1 cellular context compared by ENCODE assay signal in the genomic region with DNA sequence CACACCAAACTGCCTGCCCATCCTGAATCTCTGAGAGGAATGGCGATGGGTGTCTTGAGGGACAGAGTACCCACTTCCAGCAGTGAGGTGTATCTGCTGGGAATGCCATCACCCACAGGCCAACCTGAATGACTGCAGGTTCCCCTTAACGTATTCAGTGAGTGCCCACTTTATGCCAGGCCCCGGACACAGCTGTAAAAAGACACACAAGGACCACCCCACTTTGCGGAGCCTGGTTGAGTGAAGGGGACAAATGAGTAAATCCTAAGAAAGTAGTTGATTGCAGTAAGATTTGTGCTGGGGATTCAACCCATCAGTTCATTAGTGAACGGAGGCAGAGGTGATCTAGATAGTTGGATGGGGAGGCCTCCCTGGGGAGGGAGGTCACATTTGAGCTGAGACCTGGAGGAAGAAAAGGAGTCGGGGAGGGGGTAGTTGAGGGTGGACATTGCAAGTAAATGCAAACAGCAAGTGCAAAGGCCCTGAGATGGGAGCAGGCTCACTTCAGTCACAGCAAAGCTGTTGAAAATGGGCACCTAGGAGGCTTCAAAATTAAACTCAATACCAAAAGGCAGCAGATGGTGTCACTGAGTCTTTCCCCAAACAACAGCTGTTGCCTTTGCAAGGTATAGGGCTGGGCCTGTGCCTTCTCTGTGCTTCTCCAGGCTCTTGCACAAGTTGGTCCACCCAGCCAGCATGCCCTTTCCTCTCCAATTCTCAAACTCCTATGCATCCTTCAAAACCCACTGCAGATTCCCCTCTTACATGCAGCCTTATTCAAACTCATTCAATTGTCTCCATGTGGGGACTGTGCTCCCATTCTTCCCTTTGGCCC.
TF ChIP-seq lines count a peak whose summit lies in the region.

No MANE protein-coding gene starts in this region.

TF ChIP-seq in HepG2, 621 proteins besides CTCF, POLR2A, EP300 and RAD21 (continued from another document and continues in another):
- TF ChIP-seq, protein P1, sequence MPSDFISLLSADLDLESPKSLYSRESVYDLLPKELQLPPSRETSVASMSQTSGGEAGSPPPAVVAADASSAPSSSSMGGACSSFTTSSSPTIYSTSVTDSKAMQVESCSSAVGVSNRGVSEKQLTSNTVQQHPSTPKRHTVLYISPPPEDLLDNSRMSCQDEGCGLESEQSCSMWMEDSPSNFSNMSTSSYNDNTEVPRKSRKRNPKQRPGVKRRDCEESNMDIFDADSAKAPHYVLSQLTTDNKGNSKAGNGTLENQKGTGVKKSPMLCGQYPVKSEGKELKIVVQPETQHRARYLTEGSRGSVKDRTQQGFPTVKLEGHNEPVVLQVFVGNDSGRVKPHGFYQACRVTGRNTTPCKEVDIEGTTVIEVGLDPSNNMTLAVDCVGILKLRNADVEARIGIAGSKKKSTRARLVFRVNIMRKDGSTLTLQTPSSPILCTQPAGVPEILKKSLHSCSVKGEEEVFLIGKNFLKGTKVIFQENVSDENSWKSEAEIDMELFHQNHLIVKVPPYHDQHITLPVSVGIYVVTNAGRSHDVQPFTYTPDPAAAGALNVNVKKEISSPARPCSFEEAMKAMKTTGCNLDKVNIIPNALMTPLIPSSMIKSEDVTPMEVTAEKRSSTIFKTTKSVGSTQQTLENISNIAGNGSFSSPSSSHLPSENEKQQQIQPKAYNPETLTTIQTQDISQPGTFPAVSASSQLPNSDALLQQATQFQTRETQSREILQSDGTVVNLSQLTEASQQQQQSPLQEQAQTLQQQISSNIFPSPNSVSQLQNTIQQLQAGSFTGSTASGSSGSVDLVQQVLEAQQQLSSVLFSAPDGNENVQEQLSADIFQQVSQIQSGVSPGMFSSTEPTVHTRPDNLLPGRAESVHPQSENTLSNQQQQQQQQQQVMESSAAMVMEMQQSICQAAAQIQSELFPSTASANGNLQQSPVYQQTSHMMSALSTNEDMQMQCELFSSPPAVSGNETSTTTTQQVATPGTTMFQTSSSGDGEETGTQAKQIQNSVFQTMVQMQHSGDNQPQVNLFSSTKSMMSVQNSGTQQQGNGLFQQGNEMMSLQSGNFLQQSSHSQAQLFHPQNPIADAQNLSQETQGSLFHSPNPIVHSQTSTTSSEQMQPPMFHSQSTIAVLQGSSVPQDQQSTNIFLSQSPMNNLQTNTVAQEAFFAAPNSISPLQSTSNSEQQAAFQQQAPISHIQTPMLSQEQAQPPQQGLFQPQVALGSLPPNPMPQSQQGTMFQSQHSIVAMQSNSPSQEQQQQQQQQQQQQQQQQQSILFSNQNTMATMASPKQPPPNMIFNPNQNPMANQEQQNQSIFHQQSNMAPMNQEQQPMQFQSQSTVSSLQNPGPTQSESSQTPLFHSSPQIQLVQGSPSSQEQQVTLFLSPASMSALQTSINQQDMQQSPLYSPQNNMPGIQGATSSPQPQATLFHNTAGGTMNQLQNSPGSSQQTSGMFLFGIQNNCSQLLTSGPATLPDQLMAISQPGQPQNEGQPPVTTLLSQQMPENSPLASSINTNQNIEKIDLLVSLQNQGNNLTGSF (CRISPR knock-in tag; IDR thresholded peaks at IDR 0.05), result no peak
- TF ChIP-seq ZNF816 (CRISPR knock-in tag; IDR thresholded peaks at IDR 0.05; ENCODE audit: borderline replicate concordance), result no peak; the same call in 1 of the 2 replicates
- no peak for TF ChIP-seq ARHGAP35 (CRISPR knock-in tag; IDR thresholded peaks at IDR 0.05; ENCODE audit: borderline replicate concordance)
- no peak for TF ChIP-seq GABPB1 (CRISPR knock-in tag; IDR thresholded peaks at IDR 0.05)
- no peak for TF ChIP-seq ATF1 (CRISPR knock-in tag; IDR thresholded peaks at IDR 0.05)
- no peak for TF ChIP-seq CBX2 (IDR thresholded peaks at IDR 0.05; ENCODE audit: low read depth, low read length)
- no peak for TF ChIP-seq CBX2 (CRISPR knock-in tag; IDR thresholded peaks at IDR 0.05; ENCODE audit: low read depth)
- TF ChIP-seq ZNF382 (CRISPR knock-in tag; IDR thresholded peaks at IDR 0.05; ENCODE audit: borderline replicate concordance), result no peak
- peak in 1 of 2 experiments; percentile 55; a peak in 1 of 4 replicates for TF ChIP-seq ATF4 (CRISPR knock-in tag; IDR thresholded peaks at IDR 0.05)
- TF ChIP-seq, protein P2, sequence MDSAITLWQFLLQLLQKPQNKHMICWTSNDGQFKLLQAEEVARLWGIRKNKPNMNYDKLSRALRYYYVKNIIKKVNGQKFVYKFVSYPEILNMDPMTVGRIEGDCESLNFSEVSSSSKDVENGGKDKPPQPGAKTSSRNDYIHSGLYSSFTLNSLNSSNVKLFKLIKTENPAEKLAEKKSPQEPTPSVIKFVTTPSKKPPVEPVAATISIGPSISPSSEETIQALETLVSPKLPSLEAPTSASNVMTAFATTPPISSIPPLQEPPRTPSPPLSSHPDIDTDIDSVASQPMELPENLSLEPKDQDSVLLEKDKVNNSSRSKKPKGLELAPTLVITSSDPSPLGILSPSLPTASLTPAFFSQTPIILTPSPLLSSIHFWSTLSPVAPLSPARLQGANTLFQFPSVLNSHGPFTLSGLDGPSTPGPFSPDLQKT (CRISPR knock-in tag; IDR thresholded peaks at IDR 0.05; ENCODE audit: borderline replicate concordance), result no peak
- TF ChIP-seq, protein P3, sequence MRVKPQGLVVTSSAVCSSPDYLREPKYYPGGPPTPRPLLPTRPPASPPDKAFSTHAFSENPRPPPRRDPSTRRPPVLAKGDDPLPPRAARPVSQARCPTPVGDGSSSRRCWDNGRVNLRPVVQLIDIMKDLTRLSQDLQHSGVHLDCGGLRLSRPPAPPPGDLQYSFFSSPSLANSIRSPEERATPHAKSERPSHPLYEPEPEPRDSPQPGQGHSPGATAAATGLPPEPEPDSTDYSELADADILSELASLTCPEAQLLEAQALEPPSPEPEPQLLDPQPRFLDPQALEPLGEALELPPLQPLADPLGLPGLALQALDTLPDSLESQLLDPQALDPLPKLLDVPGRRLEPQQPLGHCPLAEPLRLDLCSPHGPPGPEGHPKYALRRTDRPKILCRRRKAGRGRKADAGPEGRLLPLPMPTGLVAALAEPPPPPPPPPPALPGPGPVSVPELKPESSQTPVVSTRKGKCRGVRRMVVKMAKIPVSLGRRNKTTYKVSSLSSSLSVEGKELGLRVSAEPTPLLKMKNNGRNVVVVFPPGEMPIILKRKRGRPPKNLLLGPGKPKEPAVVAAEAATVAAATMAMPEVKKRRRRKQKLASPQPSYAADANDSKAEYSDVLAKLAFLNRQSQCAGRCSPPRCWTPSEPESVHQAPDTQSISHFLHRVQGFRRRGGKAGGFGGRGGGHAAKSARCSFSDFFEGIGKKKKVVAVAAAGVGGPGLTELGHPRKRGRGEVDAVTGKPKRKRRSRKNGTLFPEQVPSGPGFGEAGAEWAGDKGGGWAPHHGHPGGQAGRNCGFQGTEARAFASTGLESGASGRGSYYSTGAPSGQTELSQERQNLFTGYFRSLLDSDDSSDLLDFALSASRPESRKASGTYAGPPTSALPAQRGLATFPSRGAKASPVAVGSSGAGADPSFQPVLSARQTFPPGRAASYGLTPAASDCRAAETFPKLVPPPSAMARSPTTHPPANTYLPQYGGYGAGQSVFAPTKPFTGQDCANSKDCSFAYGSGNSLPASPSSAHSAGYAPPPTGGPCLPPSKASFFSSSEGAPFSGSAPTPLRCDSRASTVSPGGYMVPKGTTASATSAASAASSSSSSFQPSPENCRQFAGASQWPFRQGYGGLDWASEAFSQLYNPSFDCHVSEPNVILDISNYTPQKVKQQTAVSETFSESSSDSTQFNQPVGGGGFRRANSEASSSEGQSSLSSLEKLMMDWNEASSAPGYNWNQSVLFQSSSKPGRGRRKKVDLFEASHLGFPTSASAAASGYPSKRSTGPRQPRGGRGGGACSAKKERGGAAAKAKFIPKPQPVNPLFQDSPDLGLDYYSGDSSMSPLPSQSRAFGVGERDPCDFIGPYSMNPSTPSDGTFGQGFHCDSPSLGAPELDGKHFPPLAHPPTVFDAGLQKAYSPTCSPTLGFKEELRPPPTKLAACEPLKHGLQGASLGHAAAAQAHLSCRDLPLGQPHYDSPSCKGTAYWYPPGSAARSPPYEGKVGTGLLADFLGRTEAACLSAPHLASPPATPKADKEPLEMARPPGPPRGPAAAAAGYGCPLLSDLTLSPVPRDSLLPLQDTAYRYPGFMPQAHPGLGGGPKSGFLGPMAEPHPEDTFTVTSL (CRISPR knock-in tag; IDR thresholded peaks at IDR 0.05; ENCODE audit: borderline replicate concordance), result peak; percentile 67; the same call in 1 of the 2 replicates
- no peak for TF ChIP-seq PTBP1 (IDR thresholded peaks at IDR 0.05; ENCODE audit: low read depth, low read length, poor library complexity, severe bottlenecking)
- no peak; the same call in 1 of the 2 replicates for TF ChIP-seq ZNF800 (CRISPR knock-in tag; IDR thresholded peaks at IDR 0.05)
- TF ChIP-seq, protein P4, sequence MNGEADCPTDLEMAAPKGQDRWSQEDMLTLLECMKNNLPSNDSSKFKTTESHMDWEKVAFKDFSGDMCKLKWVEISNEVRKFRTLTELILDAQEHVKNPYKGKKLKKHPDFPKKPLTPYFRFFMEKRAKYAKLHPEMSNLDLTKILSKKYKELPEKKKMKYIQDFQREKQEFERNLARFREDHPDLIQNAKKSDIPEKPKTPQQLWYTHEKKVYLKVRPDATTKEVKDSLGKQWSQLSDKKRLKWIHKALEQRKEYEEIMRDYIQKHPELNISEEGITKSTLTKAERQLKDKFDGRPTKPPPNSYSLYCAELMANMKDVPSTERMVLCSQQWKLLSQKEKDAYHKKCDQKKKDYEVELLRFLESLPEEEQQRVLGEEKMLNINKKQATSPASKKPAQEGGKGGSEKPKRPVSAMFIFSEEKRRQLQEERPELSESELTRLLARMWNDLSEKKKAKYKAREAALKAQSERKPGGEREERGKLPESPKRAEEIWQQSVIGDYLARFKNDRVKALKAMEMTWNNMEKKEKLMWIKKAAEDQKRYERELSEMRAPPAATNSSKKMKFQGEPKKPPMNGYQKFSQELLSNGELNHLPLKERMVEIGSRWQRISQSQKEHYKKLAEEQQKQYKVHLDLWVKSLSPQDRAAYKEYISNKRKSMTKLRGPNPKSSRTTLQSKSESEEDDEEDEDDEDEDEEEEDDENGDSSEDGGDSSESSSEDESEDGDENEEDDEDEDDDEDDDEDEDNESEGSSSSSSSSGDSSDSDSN (CRISPR knock-in tag; IDR thresholded peaks at IDR 0.05), result peak; percentile 36; the same call in 1 of the 2 replicates
- no peak for TF ChIP-seq THRA (CRISPR knock-in tag; IDR thresholded peaks at IDR 0.05; ENCODE audit: borderline replicate concordance)
- TF ChIP-seq ZSCAN22 (CRISPR knock-in tag; IDR thresholded peaks at IDR 0.05), result no peak
- no peak for TF ChIP-seq HOXA7 (CRISPR knock-in tag; IDR thresholded peaks at IDR 0.05)
- no peak for TF ChIP-seq ZNF496 (CRISPR knock-in tag; IDR thresholded peaks at IDR 0.05; ENCODE audit: insufficient replicate concordance)
- TF ChIP-seq, protein P5, sequence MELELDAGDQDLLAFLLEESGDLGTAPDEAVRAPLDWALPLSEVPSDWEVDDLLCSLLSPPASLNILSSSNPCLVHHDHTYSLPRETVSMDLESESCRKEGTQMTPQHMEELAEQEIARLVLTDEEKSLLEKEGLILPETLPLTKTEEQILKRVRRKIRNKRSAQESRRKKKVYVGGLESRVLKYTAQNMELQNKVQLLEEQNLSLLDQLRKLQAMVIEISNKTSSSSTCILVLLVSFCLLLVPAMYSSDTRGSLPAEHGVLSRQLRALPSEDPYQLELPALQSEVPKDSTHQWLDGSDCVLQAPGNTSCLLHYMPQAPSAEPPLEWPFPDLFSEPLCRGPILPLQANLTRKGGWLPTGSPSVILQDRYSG (CRISPR knock-in tag; IDR thresholded peaks at IDR 0.05), result no peak
- TF ChIP-seq, protein P6, sequence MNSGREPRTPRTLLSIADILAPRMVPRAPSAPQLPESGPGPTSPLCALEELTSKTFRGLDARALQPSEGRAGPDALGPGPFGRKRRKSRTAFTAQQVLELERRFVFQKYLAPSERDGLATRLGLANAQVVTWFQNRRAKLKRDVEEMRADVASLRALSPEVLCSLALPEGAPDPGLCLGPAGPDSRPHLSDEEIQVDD (CRISPR knock-in tag; IDR thresholded peaks at IDR 0.05; ENCODE audit: borderline replicate concordance), result no peak
- TF ChIP-seq, protein P7, sequence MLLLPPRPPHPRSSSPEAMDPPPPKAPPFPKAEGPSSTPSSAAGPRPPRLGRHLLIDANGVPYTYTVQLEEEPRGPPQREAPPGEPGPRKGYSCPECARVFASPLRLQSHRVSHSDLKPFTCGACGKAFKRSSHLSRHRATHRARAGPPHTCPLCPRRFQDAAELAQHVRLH (CRISPR knock-in tag; IDR thresholded peaks at IDR 0.05; ENCODE audit: borderline replicate concordance, low read depth), result no peak
- TF ChIP-seq, protein P8, sequence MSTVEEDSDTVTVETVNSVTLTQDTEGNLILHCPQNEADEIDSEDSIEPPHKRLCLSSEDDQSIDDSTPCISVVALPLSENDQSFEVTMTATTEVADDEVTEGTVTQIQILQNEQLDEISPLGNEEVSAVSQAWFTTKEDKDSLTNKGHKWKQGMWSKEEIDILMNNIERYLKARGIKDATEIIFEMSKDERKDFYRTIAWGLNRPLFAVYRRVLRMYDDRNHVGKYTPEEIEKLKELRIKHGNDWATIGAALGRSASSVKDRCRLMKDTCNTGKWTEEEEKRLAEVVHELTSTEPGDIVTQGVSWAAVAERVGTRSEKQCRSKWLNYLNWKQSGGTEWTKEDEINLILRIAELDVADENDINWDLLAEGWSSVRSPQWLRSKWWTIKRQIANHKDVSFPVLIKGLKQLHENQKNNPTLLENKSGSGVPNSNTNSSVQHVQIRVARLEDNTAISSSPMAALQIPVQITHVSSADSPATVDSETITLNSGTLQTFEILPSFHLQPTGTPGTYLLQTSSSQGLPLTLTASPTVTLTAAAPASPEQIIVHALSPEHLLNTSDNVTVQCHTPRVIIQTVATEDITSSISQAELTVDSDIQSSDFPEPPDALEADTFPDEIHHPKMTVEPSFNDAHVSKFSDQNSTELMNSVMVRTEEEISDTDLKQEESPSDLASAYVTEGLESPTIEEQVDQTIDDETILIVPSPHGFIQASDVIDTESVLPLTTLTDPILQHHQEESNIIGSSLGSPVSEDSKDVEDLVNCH (CRISPR knock-in tag; IDR thresholded peaks at IDR 0.05), result no peak
